Comparison of ENCODE assay signal across 1 cellular context in the genomic region with DNA sequence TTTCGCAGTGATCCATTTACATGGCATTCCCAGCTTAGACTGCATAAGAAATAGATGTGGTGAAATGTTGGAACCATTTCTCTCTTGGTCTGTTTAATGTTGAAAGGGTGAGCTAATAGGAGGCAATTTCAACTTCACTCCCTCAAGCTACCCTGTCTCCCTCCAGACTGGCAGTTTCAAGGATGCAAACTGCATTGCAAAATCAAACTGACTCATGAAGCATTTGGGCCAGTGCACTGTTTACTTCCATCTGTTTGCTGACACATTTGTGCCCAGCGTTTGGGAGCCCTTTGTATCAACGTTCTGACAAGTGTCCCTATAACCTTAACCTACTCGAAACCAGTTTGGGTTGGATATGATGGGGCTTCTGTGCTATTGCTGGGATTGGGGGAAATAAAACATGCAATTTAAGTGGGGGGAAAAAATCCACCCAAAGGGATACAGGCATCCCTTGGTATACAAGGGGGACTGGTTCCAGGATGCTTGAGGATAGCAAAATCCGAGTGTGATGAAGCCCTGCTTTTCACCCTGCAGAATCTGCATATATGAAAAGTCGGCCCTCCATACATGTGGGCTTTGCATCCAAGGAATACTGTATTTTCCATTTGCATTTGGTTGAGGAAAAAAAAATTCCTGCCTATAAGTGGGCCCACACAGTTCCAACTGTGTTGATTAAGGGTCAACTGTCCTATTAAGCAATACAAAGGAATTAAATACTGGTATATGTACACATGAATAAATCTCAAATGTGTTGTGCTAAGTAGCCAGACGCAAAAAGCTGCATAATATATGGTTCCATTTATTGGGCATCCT.
TF ChIP-seq lines count a peak whose summit lies in the region.

No MANE protein-coding gene starts in this region.

TF ChIP-seq in GM23338, 12 proteins besides CTCF, POLR2A, EP300 and RAD21 (continued from another document):
- TF ChIP-seq, protein P1, sequence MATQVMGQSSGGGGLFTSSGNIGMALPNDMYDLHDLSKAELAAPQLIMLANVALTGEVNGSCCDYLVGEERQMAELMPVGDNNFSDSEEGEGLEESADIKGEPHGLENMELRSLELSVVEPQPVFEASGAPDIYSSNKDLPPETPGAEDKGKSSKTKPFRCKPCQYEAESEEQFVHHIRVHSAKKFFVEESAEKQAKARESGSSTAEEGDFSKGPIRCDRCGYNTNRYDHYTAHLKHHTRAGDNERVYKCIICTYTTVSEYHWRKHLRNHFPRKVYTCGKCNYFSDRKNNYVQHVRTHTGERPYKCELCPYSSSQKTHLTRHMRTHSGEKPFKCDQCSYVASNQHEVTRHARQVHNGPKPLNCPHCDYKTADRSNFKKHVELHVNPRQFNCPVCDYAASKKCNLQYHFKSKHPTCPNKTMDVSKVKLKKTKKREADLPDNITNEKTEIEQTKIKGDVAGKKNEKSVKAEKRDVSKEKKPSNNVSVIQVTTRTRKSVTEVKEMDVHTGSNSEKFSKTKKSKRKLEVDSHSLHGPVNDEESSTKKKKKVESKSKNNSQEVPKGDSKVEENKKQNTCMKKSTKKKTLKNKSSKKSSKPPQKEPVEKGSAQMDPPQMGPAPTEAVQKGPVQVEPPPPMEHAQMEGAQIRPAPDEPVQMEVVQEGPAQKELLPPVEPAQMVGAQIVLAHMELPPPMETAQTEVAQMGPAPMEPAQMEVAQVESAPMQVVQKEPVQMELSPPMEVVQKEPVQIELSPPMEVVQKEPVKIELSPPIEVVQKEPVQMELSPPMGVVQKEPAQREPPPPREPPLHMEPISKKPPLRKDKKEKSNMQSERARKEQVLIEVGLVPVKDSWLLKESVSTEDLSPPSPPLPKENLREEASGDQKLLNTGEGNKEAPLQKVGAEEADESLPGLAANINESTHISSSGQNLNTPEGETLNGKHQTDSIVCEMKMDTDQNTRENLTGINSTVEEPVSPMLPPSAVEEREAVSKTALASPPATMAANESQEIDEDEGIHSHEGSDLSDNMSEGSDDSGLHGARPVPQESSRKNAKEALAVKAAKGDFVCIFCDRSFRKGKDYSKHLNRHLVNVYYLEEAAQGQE (IDR thresholded peaks at IDR 0.05; ENCODE audit: unreplicated experiment): no peak
- TF ChIP-seq ZNF114 (CRISPR knock-in tag; IDR thresholded peaks at IDR 0.05) (no peak), CREB1 (CRISPR knock-in tag; IDR thresholded peaks at IDR 0.05; ENCODE audit: low read depth) (no peak), POLR2AphosphoS5 (IDR thresholded peaks at IDR 0.05; ENCODE audit: low read depth) (no peak), STAT1 (IDR thresholded peaks at IDR 0.05; ENCODE audit: unreplicated experiment) (no peak), ZNF462 (CRISPR knock-in tag; IDR thresholded peaks at IDR 0.05) (no peak)
- TF ChIP-seq, protein P2, sequence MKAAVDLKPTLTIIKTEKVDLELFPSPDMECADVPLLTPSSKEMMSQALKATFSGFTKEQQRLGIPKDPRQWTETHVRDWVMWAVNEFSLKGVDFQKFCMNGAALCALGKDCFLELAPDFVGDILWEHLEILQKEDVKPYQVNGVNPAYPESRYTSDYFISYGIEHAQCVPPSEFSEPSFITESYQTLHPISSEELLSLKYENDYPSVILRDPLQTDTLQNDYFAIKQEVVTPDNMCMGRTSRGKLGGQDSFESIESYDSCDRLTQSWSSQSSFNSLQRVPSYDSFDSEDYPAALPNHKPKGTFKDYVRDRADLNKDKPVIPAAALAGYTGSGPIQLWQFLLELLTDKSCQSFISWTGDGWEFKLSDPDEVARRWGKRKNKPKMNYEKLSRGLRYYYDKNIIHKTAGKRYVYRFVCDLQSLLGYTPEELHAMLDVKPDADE (IDR thresholded peaks at IDR 0.05): no peak
